ENCODE assay signal across 34 cellular contexts in the genomic region with DNA sequence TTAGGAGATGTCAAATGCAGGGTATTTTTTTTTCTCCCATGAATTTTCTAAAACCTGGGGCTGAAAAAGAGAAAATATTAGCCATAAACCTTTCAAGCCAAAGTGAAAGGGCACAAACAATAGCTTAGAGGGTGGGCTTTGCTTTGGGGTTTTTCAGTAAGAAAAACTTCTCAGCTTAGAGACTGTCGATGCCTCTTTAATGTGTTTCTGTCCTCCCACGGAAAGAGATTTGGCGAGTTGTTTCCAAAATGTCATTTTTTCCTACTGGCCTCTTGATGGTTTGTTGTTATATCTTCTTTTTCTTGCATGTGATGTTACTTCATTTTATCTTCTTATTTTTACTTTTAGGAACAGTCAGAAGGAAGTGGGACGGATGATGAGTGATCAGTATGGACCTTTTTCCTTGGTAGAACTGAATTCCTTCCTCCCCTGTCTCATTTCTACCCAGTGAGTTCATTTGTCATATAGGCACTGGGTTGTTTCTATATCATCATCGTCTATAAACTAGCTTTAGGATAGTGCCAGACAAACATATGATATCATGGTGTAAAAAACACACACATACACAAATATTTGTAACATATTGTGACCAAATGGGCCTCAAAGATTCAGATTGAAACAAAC.
DNase-seq lines count a peak whose midpoint lies in the region; ATAC-seq and TF ChIP-seq lines count a peak whose summit lies in the region.
"Had no signal": no experiment of that assay in that cellular context is flagged by ENCODE, and none has a peak within 500 bp of the region (broad histone marks: within the 10 kb centered on the region; RNA-seq: fewer than 3 reads in every experiment).

No MANE protein-coding gene starts in this region.

- H3K27me3 Mint-ChIP-seq in activated CD8-positive, alpha-beta T cell treated with anti-CD3 and anti-CD28 coated beads for 36 hours: no peaks in the 10 kb centered on the region
- no peaks in the 10 kb centered on the region for H3K27me3 Mint-ChIP-seq in activated CD8-positive, alpha-beta T cell treated with anti-CD3 and anti-CD28 coated beads, Interleukin-2, amount 10 ng/mL, durations not matched to agents 7 days and 5 days (ENCODE audit: low read depth)
- H3K27me3 Mint-ChIP-seq in GM23338 (ENCODE audit: insufficient read depth, low read depth, poor library complexity): no peaks in the 10 kb centered on the region
- H3K27me3 Mint-ChIP-seq in activated naive CD8-positive, alpha-beta T cell treated with anti-CD3 and anti-CD28 coated beads, Interleukin-2, amount 50 U/mL, for 24 hours: no peaks in the 10 kb centered on the region
- H3K27me3 Mint-ChIP-seq: activated naive CD8-positive, alpha-beta T cell treated with anti-CD3 and anti-CD28 coated beads, Interleukin-2, amount 10 ng/mL, durations not matched to agents 7 days and 5 days; B cell; CD8-positive, alpha-beta memory T cell; progenitor cell of endocrine pancreas had no signal

- H3F3A ChIP-seq in GM23338 (replicated peaks; ENCODE audit: low read depth): no peaks in the 10 kb centered on the region

- H3K36me3 ChIP-seq in GM23338 (ENCODE audit: insufficient read depth): no peaks in the 10 kb centered on the region

- intact Hi-C loops in activated CD8-positive, alpha-beta T cell treated with anti-CD3 and anti-CD28 coated beads for 36 hours (cut with micrococcal nuclease): no loop called here

- H3K4me2 ChIP-seq in GM23338: no peak overlapping the region
- H3K4me2 ChIP-seq: KMS-11 had no signal

- CTCF ChIA-PET in activated CD8-positive, alpha-beta T cell treated with anti-CD3 and anti-CD28 coated beads for 36 hours (lab: Charles Lee): interaction anchor here (1.7 kb wide), 1 partner anchor 11 kb away, joined by 6 read pairs; no protein-coding TSS in a partner anchor
- CTCF ChIA-PET in activated CD8-positive, alpha-beta T cell treated with anti-CD3 and anti-CD28 coated beads, Interleukin-2, amount 10 ng/mL, durations not matched to agents 7 days and 5 days (lab: Charles Lee): interaction anchor here (0.7 kb wide), 1 partner anchor 13 kb away, joined by 3 read pairs; no protein-coding TSS in a partner anchor

- peaks cover 63% of the 10 kb centered on the region for H3K36me3 Mint-ChIP-seq in activated CD8-positive, alpha-beta T cell treated with anti-CD3 and anti-CD28 coated beads for 36 hours (ENCODE audit: low read depth)
- H3K36me3 Mint-ChIP-seq in activated CD8-positive, alpha-beta T cell treated with anti-CD3 and anti-CD28 coated beads, Interleukin-2, amount 10 ng/mL, durations not matched to agents 7 days and 5 days (ENCODE audit: low read depth): peaks cover 79% of the 10 kb centered on the region
- no peaks in the 10 kb centered on the region for H3K36me3 Mint-ChIP-seq in GM23338 (ENCODE audit: low read depth)
- peaks cover 64% of the 10 kb centered on the region for H3K36me3 Mint-ChIP-seq in activated naive CD8-positive, alpha-beta T cell treated with anti-CD3 and anti-CD28 coated beads, Interleukin-2, amount 50 U/mL, for 24 hours (ENCODE audit: low read depth)
- peaks cover 80% of the 10 kb centered on the region for H3K36me3 Mint-ChIP-seq in stimulated activated effector memory CD8-positive, alpha-beta T cell treated with anti-CD3 and anti-CD28 coated beads, Interleukin-12 subunit alpha, Interleukin-12 subunit beta, amount 100 ng/mL, for 72 hours

- peaks cover 17% of the 10 kb centered on the region for H3K4me1 Mint-ChIP-seq in activated CD8-positive, alpha-beta T cell treated with anti-CD3 and anti-CD28 coated beads for 36 hours (ENCODE audit: low read depth)
- no peaks in the 10 kb centered on the region for H3K4me1 Mint-ChIP-seq in activated CD8-positive, alpha-beta T cell treated with anti-CD3 and anti-CD28 coated beads, Interleukin-2, amount 10 ng/mL, durations not matched to agents 7 days and 5 days (ENCODE audit: low read depth)
- peaks cover 11% of the 10 kb centered on the region; the same call in 2 of the 3 replicates for H3K4me1 Mint-ChIP-seq in GM23338
- peaks cover 13% of the 10 kb centered on the region for H3K4me1 Mint-ChIP-seq in activated naive CD8-positive, alpha-beta T cell treated with anti-CD3 and anti-CD28 coated beads, Interleukin-2, amount 50 U/mL, for 24 hours
- peaks cover 5% of the 10 kb centered on the region for H3K4me1 Mint-ChIP-seq in stimulated activated effector memory CD8-positive, alpha-beta T cell treated with anti-CD3 and anti-CD28 coated beads, Interleukin-12 subunit alpha, Interleukin-12 subunit beta, amount 100 ng/mL, for 72 hours
- H3K4me1 Mint-ChIP-seq: activated naive CD8-positive, alpha-beta T cell treated with anti-CD3 and anti-CD28 coated beads, Interleukin-2, amount 10 ng/mL, durations not matched to agents 7 days and 5 days; B cell had no signal

- no peaks in the 10 kb centered on the region for H4K20me1 ChIP-seq in GM23338 (replicated peaks; ENCODE audit: insufficient read depth)

- H3K27me3 ChIP-seq in GM23338 (ENCODE audit: insufficient read depth): no peaks in the 10 kb centered on the region
- H3K27me3 ChIP-seq: left lung, MG63, neutrophil, right lobe of liver, spleen, tibial nerve had no signal

- peak overlapping the region; percentile 8; the same call in 1 of the 2 replicates for H3K27ac ChIP-seq in GM23338 (ENCODE audit: low read depth)
- H3K27ac ChIP-seq: KMS-11, left lung, neutrophil, right lobe of liver, SK-N-MC, tibial nerve had no signal

- ATAC-seq in activated CD8-positive, alpha-beta T cell treated with anti-CD3 and anti-CD28 coated beads for 36 hours: peak; percentile 51
- ATAC-seq in activated CD8-positive, alpha-beta T cell treated with anti-CD3 and anti-CD28 coated beads, Interleukin-2, amount 10 ng/mL, durations not matched to agents 7 days and 5 days: no peak
- no peak for ATAC-seq in GM23338
- peak; percentile 72 for ATAC-seq in activated naive CD8-positive, alpha-beta T cell treated with anti-CD3 and anti-CD28 coated beads, Interleukin-2, amount 50 U/mL, for 24 hours
- no peak for ATAC-seq in stimulated activated effector memory CD8-positive, alpha-beta T cell treated with anti-CD3 and anti-CD28 coated beads, Interleukin-12 subunit alpha, Interleukin-12 subunit beta, amount 100 ng/mL, for 72 hours
- no peak for ATAC-seq in HG02759 (IDR thresholded peaks at IDR 0.05; ENCODE audit: unreplicated experiment)
- ATAC-seq: left lung, PC-3, right lobe of liver had no signal

- no peaks in the 10 kb centered on the region for H3K9me2 ChIP-seq in GM23338 (ENCODE audit: insufficient read depth)

- H3K4me3 ChIP-seq in GM23338: no peak overlapping the region
- H3K4me3 ChIP-seq: left lung, MG63, right lobe of liver, SK-N-MC, spleen, tibial nerve had no signal

- no peaks in the 10 kb centered on the region for H3K79me2 ChIP-seq in GM23338 (replicated peaks; ENCODE audit: insufficient read depth)

- no peak overlapping the region for H3K4me3 Mint-ChIP-seq in activated CD8-positive, alpha-beta T cell treated with anti-CD3 and anti-CD28 coated beads for 36 hours
- no peak overlapping the region for H3K4me3 Mint-ChIP-seq in activated CD8-positive, alpha-beta T cell treated with anti-CD3 and anti-CD28 coated beads, Interleukin-2, amount 10 ng/mL, durations not matched to agents 7 days and 5 days
- no peak overlapping the region for H3K4me3 Mint-ChIP-seq in GM23338
- H3K4me3 Mint-ChIP-seq in activated naive CD8-positive, alpha-beta T cell treated with anti-CD3 and anti-CD28 coated beads, Interleukin-2, amount 50 U/mL, for 24 hours: no peak overlapping the region
- no peak overlapping the region for H3K4me3 Mint-ChIP-seq in stimulated activated effector memory CD8-positive, alpha-beta T cell treated with anti-CD3 and anti-CD28 coated beads, Interleukin-12 subunit alpha, Interleukin-12 subunit beta, amount 100 ng/mL, for 72 hours
- H3K4me3 Mint-ChIP-seq: activated naive CD8-positive, alpha-beta T cell treated with anti-CD3 and anti-CD28 coated beads, Interleukin-2, amount 10 ng/mL, durations not matched to agents 7 days and 5 days; B cell; CD8-positive, alpha-beta memory T cell had no signal

- H3K4me1 ChIP-seq in GM23338 (ENCODE audit: insufficient read depth): peaks cover 6% of the 10 kb centered on the region
- H3K4me1 ChIP-seq: left lung, right lobe of liver had no signal

- TF ChIP-seq CTCF in activated CD8-positive, alpha-beta T cell treated with anti-CD3 and anti-CD28 coated beads for 36 hours (IDR thresholded peaks at IDR 0.05): no peak
- no peak for TF ChIP-seq CTCF in GM23338 (conservative IDR thresholded peaks at IDR 0.05; ENCODE audit: low read depth in 2 of 2)

- no peaks in the 10 kb centered on the region for H3K9me3 Mint-ChIP-seq in activated CD8-positive, alpha-beta T cell treated with anti-CD3 and anti-CD28 coated beads for 36 hours
- no peaks in the 10 kb centered on the region for H3K9me3 Mint-ChIP-seq in activated CD8-positive, alpha-beta T cell treated with anti-CD3 and anti-CD28 coated beads, Interleukin-2, amount 10 ng/mL, durations not matched to agents 7 days and 5 days (ENCODE audit: insufficient read depth)
- no peaks in the 10 kb centered on the region for H3K9me3 Mint-ChIP-seq in GM23338
- no peaks in the 10 kb centered on the region for H3K9me3 Mint-ChIP-seq in activated naive CD8-positive, alpha-beta T cell treated with anti-CD3 and anti-CD28 coated beads, Interleukin-2, amount 50 U/mL, for 24 hours
- H3K9me3 Mint-ChIP-seq in stimulated activated effector memory CD8-positive, alpha-beta T cell treated with anti-CD3 and anti-CD28 coated beads, Interleukin-12 subunit alpha, Interleukin-12 subunit beta, amount 100 ng/mL, for 72 hours: no peaks in the 10 kb centered on the region
- H3K9me3 Mint-ChIP-seq: activated naive CD8-positive, alpha-beta T cell treated with anti-CD3 and anti-CD28 coated beads, Interleukin-2, amount 10 ng/mL, durations not matched to agents 7 days and 5 days; CD8-positive, alpha-beta memory T cell had no signal

- H3K27ac Mint-ChIP-seq in activated CD8-positive, alpha-beta T cell treated with anti-CD3 and anti-CD28 coated beads for 36 hours: peak overlapping the region; percentile 80
- H3K27ac Mint-ChIP-seq in activated CD8-positive, alpha-beta T cell treated with anti-CD3 and anti-CD28 coated beads, Interleukin-2, amount 10 ng/mL, durations not matched to agents 7 days and 5 days: no peak overlapping the region
- no peak overlapping the region for H3K27ac Mint-ChIP-seq in GM23338
- peak overlapping the region; percentile 80 for H3K27ac Mint-ChIP-seq in activated naive CD8-positive, alpha-beta T cell treated with anti-CD3 and anti-CD28 coated beads, Interleukin-2, amount 50 U/mL, for 24 hours
- peak overlapping the region; percentile 18 for H3K27ac Mint-ChIP-seq in stimulated activated effector memory CD8-positive, alpha-beta T cell treated with anti-CD3 and anti-CD28 coated beads, Interleukin-12 subunit alpha, Interleukin-12 subunit beta, amount 100 ng/mL, for 72 hours
- H3K27ac Mint-ChIP-seq: activated naive CD8-positive, alpha-beta T cell treated with anti-CD3 and anti-CD28 coated beads, Interleukin-2, amount 10 ng/mL, durations not matched to agents 7 days and 5 days; B cell; progenitor cell of endocrine pancreas had no signal

- peak; percentile 27 for DNase-seq in activated CD8-positive, alpha-beta T cell treated with anti-CD3 and anti-CD28 coated beads for 36 hours
- DNase-seq in activated CD8-positive, alpha-beta T cell treated with anti-CD3 and anti-CD28 coated beads, Interleukin-2, amount 10 ng/mL, durations not matched to agents 7 days and 5 days: no peak
- no peak for DNase-seq in GM23338 (ENCODE audit: low spot score)
- DNase-seq in activated naive CD8-positive, alpha-beta T cell treated with anti-CD3 and anti-CD28 coated beads, Interleukin-2, amount 50 U/mL, for 24 hours: no peak
- DNase-seq in stimulated activated effector memory CD8-positive, alpha-beta T cell treated with anti-CD3 and anti-CD28 coated beads, Interleukin-12 subunit alpha, Interleukin-12 subunit beta, amount 100 ng/mL, for 72 hours (ENCODE audit: low spot score in 2 of 2): no peak
- no peak for DNase-seq in cerebellar nuclear complex (lab: John Stamatoyannopoulos, UW)
- no peak for DNase-seq in OCI-M1 (lab: John Stamatoyannopoulos, UW)
- DNase-seq: ACHN; activated naive CD8-positive, alpha-beta T cell treated with anti-CD3 and anti-CD28 coated beads, Interleukin-2, amount 10 ng/mL, durations not matched to agents 7 days and 5 days; activated T-cell treated with anti-CD3 and anti-CD28 coated beads, Interleukin-2, amount 50 U/mL, for 48 hours; CD8-positive, alpha-beta memory T cell; cortex of kidney; DMS 273 treated with DMSO at 0.1 percent for 48 hours; effector memory CD4-positive, alpha-beta T cell; HCEC 1CT; islet precursor cell; left lung; MG63; NCI-H2029 treated with DMSO at 0.1 percent for 48 hours; NCI-H526 treated with DMSO at 0.1 percent for 48 hours; NK-92 treated with Interleukin-12 subunit alpha and Interleukin-12 subunit beta, amount 100 ng/mL, for 24 hours; PC-3; right lobe of liver; spleen; stimulated activated CD4-positive, alpha-beta T cell treated with anti-CD3 and anti-CD28 coated beads, Interleukin-2, amount 100 ng/mL, for 24 hours; stimulated activated CD8-positive, alpha-beta memory T cell treated with anti-CD3 and anti-CD28 coated beads, Interleukin-4, amount 100 ng/mL, for 48 hours; T-helper 1 cell had no signal

- POLR2A ChIA-PET in activated CD8-positive, alpha-beta T cell treated with anti-CD3 and anti-CD28 coated beads for 36 hours (lab: Charles Lee): no interaction called here
- POLR2A ChIA-PET in activated CD8-positive, alpha-beta T cell treated with anti-CD3 and anti-CD28 coated beads, Interleukin-2, amount 10 ng/mL, durations not matched to agents 7 days and 5 days (lab: Charles Lee): no interaction called here

- H2AFZ ChIP-seq in GM23338: no peak overlapping the region

Comparison
In these comparisons a context has a peak if more than half of its experiments do, and no peak if none do; other contexts are left out.
1. ATAC-seq: peak in activated CD8-positive, alpha-beta T cell treated with anti-CD3 and anti-CD28 coated beads for 36 hours (single experiment) and activated naive CD8-positive, alpha-beta T cell treated with anti-CD3 and anti-CD28 coated beads, Interleukin-2, amount 50 U/mL, for 24 hours (single experiment); none in activated CD8-positive, alpha-beta T cell treated with anti-CD3 and anti-CD28 coated beads, Interleukin-2, amount 10 ng/mL, durations not matched to agents 7 days and 5 days (single experiment), GM23338 (single experiment), stimulated activated effector memory CD8-positive, alpha-beta T cell treated with anti-CD3 and anti-CD28 coated beads, Interleukin-12 subunit alpha, Interleukin-12 subunit beta, amount 100 ng/mL, for 72 hours (single experiment) and HG02759 (single experiment).
2. H3K27ac Mint-ChIP-seq: peak in activated CD8-positive, alpha-beta T cell treated with anti-CD3 and anti-CD28 coated beads for 36 hours (single experiment), activated naive CD8-positive, alpha-beta T cell treated with anti-CD3 and anti-CD28 coated beads, Interleukin-2, amount 50 U/mL, for 24 hours (single experiment) and stimulated activated effector memory CD8-positive, alpha-beta T cell treated with anti-CD3 and anti-CD28 coated beads, Interleukin-12 subunit alpha, Interleukin-12 subunit beta, amount 100 ng/mL, for 72 hours (single experiment); none in activated CD8-positive, alpha-beta T cell treated with anti-CD3 and anti-CD28 coated beads, Interleukin-2, amount 10 ng/mL, durations not matched to agents 7 days and 5 days (single experiment) and GM23338 (single experiment).